15 cellular contexts compared by ENCODE assay signal in the genomic region with DNA sequence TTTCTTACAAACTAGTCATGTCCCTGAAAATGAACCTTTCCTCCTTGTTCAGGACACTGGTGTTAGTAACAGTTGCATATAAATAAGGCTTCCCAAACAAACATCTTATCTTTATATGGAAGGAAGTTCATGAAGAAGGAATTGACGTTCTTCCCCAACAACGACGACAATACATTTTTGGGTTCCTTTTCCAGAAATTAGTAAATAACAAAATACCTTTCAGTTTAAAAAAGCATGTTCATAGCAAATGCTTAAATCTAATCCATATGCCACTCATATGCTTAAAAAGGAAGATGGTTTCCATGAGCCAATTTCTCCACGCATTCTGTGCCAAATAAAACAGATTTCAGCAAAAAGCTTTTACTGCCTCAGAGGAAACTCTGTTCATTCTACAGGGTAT.
"Had no signal": no experiment of that assay in that cellular context is flagged by ENCODE, and none has a peak within 500 bp of the region (broad histone marks: within the 10 kb centered on the region; RNA-seq: fewer than 3 reads in every experiment).

No MANE protein-coding gene starts in this region.

- H3K27me3 ChIP-seq: left lung, neural progenitor cell, pancreas, suprapubic skin, upper lobe of right lung had no signal

- H3K4me2 ChIP-seq: neural progenitor cell had no signal

- H3K4me3 Mint-ChIP-seq: activated CD4-positive, alpha-beta memory T cell treated with anti-CD3 and anti-CD28 coated beads for 36 hours; activated naive CD8-positive, alpha-beta T cell; activated T-cell treated with anti-CD3 and anti-CD28 coated beads, Interleukin-2, amount 50 U/mL, for 4 hours; neural progenitor cell had no signal

- H3K9me3 Mint-ChIP-seq: activated CD4-positive, alpha-beta memory T cell treated with anti-CD3 and anti-CD28 coated beads for 36 hours; activated T-cell treated with anti-CD3 and anti-CD28 coated beads, Interleukin-2, amount 50 U/mL, for 4 hours had no signal

- H3K36me3 Mint-ChIP-seq: activated CD4-positive, alpha-beta memory T cell treated with anti-CD3 and anti-CD28 coated beads for 36 hours; activated naive CD8-positive, alpha-beta T cell had no signal

- H3K27ac Mint-ChIP-seq: activated CD4-positive, alpha-beta memory T cell treated with anti-CD3 and anti-CD28 coated beads for 36 hours; activated naive CD8-positive, alpha-beta T cell; neural progenitor cell had no signal

- DNase-seq: activated CD4-positive, alpha-beta memory T cell treated with anti-CD3 and anti-CD28 coated beads for 36 hours; activated CD4-positive, alpha-beta T cell treated with anti-CD3 and anti-CD28 coated beads for 1 hour; activated gamma-delta T cell; activated T-cell treated with anti-CD3 and anti-CD28 coated beads, Interleukin-2, amount 50 U/mL, for 4 hours; effector CD8-positive, alpha-beta T cell; foreskin melanocyte; left lung; midbrain; pancreas; stimulated activated naive CD4-positive, alpha-beta T cell; T-helper 9 cell; upper lobe of right lung had no signal

- H3K9me3 ChIP-seq: left lung, pancreas, suprapubic skin, upper lobe of right lung had no signal

- H2AFZ ChIP-seq: neural progenitor cell had no signal

- H3K36me3 ChIP-seq: left lung, neural progenitor cell, pancreas, upper lobe of right lung had no signal

- H3K4me1 ChIP-seq: left lung, upper lobe of right lung had no signal

- H3K27me3 Mint-ChIP-seq: activated naive CD8-positive, alpha-beta T cell had no signal

- H3K9ac ChIP-seq: neural progenitor cell had no signal

- H3K4me3 ChIP-seq: left lung, neural progenitor cell, pancreas, suprapubic skin, upper lobe of right lung had no signal

- H3K27ac ChIP-seq: left lung, neural progenitor cell, pancreas, suprapubic skin, upper lobe of right lung had no signal
